In genomic region chr12:56282030-56282429, GRCh38 we compare ENCODE assay signal across 19 cellular contexts. TPM values are rescaled to one million over a fixed set of nuclear protein-coding genes. Genes with fewer than 3 reads are reported as not detected.
DNase-seq lines count a peak whose midpoint lies in the region; ATAC-seq and TF ChIP-seq lines count a peak whose summit lies in the region.
"Had no signal": no experiment of that assay in that cellular context is flagged by ENCODE, and none has a peak within 500 bp of the region (broad histone marks: within the 10 kb centered on the region; RNA-seq: fewer than 3 reads in every experiment).

No MANE protein-coding gene starts in this region.

- H3K4me3 ChIP-seq in MG63: no peak overlapping the region
- H3K4me3 ChIP-seq: GM12878, HAP-1 had no signal

- H3K9me3 ChIP-seq in MG63: no peaks in the 10 kb centered on the region
- H3K9me3 ChIP-seq: Caco-2, HAP-1 had no signal

- H3K36me3 Mint-ChIP-seq in activated naive CD4-positive, alpha-beta T cell treated with anti-CD3 and anti-CD28 coated beads, Interleukin-2, amount 10 ng/mL, durations not matched to agents 7 days and 5 days: peaks cover 54% of the 10 kb centered on the region
- H3K36me3 Mint-ChIP-seq in activated B cell treated with CpG ODN at 0.5 μM for 24 hours (ENCODE audit: low read depth) (peaks cover 71% of the 10 kb centered on the region), memory B cell (peaks cover 24% of the 10 kb centered on the region), HFFc6 (ENCODE audit: low read depth) (peaks cover 36% of the 10 kb centered on the region)
- H3K36me3 Mint-ChIP-seq in stimulated activated naive B cell treated with anti-CD40 and anti-IgM and Interleukin-4, amounts not matched to agents 10 μg/mL and 1 μg/mL and 100 μg/mL, for 72 hours: peaks cover 22 to 49% of the 10 kb centered on the region in 2 donors

- no peaks in the 10 kb centered on the region for H3K27me3 ChIP-seq in MG63

- POLR2A ChIA-PET in activated B cell treated with CpG ODN at 0.5 μM for 24 hours (lab: Charles Lee): no interaction called here

- H3K9me3 Mint-ChIP-seq in activated naive CD4-positive, alpha-beta T cell treated with anti-CD3 and anti-CD28 coated beads, Interleukin-2, amount 10 ng/mL, durations not matched to agents 7 days and 5 days: no peaks in the 10 kb centered on the region
- H3K9me3 Mint-ChIP-seq in activated B cell treated with CpG ODN at 0.5 μM for 24 hours (no peaks in the 10 kb centered on the region), memory B cell (no peaks in the 10 kb centered on the region), HFFc6 (no peaks in the 10 kb centered on the region)
- H3K9me3 Mint-ChIP-seq in stimulated activated naive B cell treated with anti-CD40 and anti-IgM and Interleukin-4, amounts not matched to agents 10 μg/mL and 1 μg/mL and 100 μg/mL, for 72 hours: no peaks in the 10 kb centered on the region
- H3K9me3 Mint-ChIP-seq: CD4-positive, alpha-beta memory T cell had no signal

- H3K27ac Mint-ChIP-seq in activated naive CD4-positive, alpha-beta T cell treated with anti-CD3 and anti-CD28 coated beads, Interleukin-2, amount 10 ng/mL, durations not matched to agents 7 days and 5 days: peak overlapping the region; percentile 51
- H3K27ac Mint-ChIP-seq in activated B cell treated with CpG ODN at 0.5 μM for 24 hours: peak overlapping the region; percentile 46
- H3K27ac Mint-ChIP-seq in memory B cell: peak overlapping the region; percentile 35
- H3K27ac Mint-ChIP-seq in stimulated activated naive B cell treated with anti-CD40 and anti-IgM and Interleukin-4, amounts not matched to agents 10 μg/mL and 1 μg/mL and 100 μg/mL, for 72 hours: peak overlapping the region; percentile 88
- H3K27ac Mint-ChIP-seq in HFFc6: no peak overlapping the region; the same call in 1 of the 2 replicates

- no peak for DNase-seq in activated naive CD4-positive, alpha-beta T cell treated with anti-CD3 and anti-CD28 coated beads, Interleukin-2, amount 10 ng/mL, durations not matched to agents 7 days and 5 days
- DNase-seq in activated naive CD4-positive, alpha-beta T cell treated with Interleukin-2 at 50 U/mL for 16 hours: no peak
- DNase-seq in activated B cell treated with CpG ODN at 0.5 μM for 24 hours (no peak), memory B cell (ENCODE audit: low spot score in 2 of 2) (no peak), HFFc6 (no peak), MG63 (no peak)
- no peak for DNase-seq in stimulated activated naive B cell treated with anti-CD40 and anti-IgM and Interleukin-4, amounts not matched to agents 10 μg/mL and 1 μg/mL and 100 μg/mL, for 72 hours
- DNase-seq: C1 segment of cervical spinal cord; Caco-2; CD4-positive, alpha-beta memory T cell; GOT3; KBM-7; NCI-H2029; NCI-H446; NCI-H524 treated with DMSO at 0.1 percent for 48 hours; NCI-H774 had no signal

- CTCF ChIA-PET in activated naive CD4-positive, alpha-beta T cell treated with anti-CD3 and anti-CD28 coated beads, Interleukin-2, amount 10 ng/mL, durations not matched to agents 7 days and 5 days (lab: Charles Lee): interaction anchor here (1.1 kb wide), 1 partner anchor 23 kb away, joined by 4 read pairs; no protein-coding TSS in a partner anchor
- CTCF ChIA-PET in activated B cell treated with CpG ODN at 0.5 μM for 24 hours (lab: Charles Lee): no interaction called here

- peaks cover 74% of the 10 kb centered on the region for H3K36me3 ChIP-seq in MG63

- no peaks in the 10 kb centered on the region for H3K27me3 Mint-ChIP-seq in activated naive CD4-positive, alpha-beta T cell treated with anti-CD3 and anti-CD28 coated beads, Interleukin-2, amount 10 ng/mL, durations not matched to agents 7 days and 5 days
- H3K27me3 Mint-ChIP-seq in activated B cell treated with CpG ODN at 0.5 μM for 24 hours: no peaks in the 10 kb centered on the region
- H3K27me3 Mint-ChIP-seq in memory B cell: no peaks in the 10 kb centered on the region
- no peaks in the 10 kb centered on the region for H3K27me3 Mint-ChIP-seq in stimulated activated naive B cell treated with anti-CD40 and anti-IgM and Interleukin-4, amounts not matched to agents 10 μg/mL and 1 μg/mL and 100 μg/mL, for 72 hours
- H3K27me3 Mint-ChIP-seq in HFFc6 (ENCODE audit: insufficient read depth): no peaks in the 10 kb centered on the region; the same call in 1 of the 2 replicates
- H3K27me3 Mint-ChIP-seq: CD4-positive, alpha-beta memory T cell had no signal

- intact Hi-C loops in activated B cell treated with CpG ODN at 0.5 μM for 24 hours (cut with micrococcal nuclease): no loop called here

- peaks cover 4% of the 10 kb centered on the region for H3K4me1 Mint-ChIP-seq in activated naive CD4-positive, alpha-beta T cell treated with anti-CD3 and anti-CD28 coated beads, Interleukin-2, amount 10 ng/mL, durations not matched to agents 7 days and 5 days
- H3K4me1 Mint-ChIP-seq in activated B cell treated with CpG ODN at 0.5 μM for 24 hours (peaks cover 5% of the 10 kb centered on the region), memory B cell (peaks cover 4% of the 10 kb centered on the region), HFFc6 (ENCODE audit: low read depth) (no peaks in the 10 kb centered on the region)
- H3K4me1 Mint-ChIP-seq in stimulated activated naive B cell treated with anti-CD40 and anti-IgM and Interleukin-4, amounts not matched to agents 10 μg/mL and 1 μg/mL and 100 μg/mL, for 72 hours: peaks cover 4 to 8% of the 10 kb centered on the region in 2 donors

- TF ChIP-seq CTCF in activated B cell treated with CpG ODN at 0.5 μM for 24 hours (IDR thresholded peaks at IDR 0.05) (no peak), HFFc6 (IDR thresholded peaks at IDR 0.05) (no peak)

- ATAC-seq in activated B cell treated with CpG ODN at 0.5 μM for 24 hours (ENCODE audit: low read depth): no peak
- no peak for ATAC-seq in memory B cell (ENCODE audit: low read depth)
- no peak for ATAC-seq in stimulated activated naive B cell treated with anti-CD40 and anti-IgM and Interleukin-4, amounts not matched to agents 10 μg/mL and 1 μg/mL and 100 μg/mL, for 72 hours (replicated peaks)
- no peak for ATAC-seq in GM18517 (IDR thresholded peaks at IDR 0.05; ENCODE audit: unreplicated experiment)
- ATAC-seq: GM12878 had no signal

- H3K4me3 Mint-ChIP-seq in activated naive CD4-positive, alpha-beta T cell treated with anti-CD3 and anti-CD28 coated beads, Interleukin-2, amount 10 ng/mL, durations not matched to agents 7 days and 5 days: no peak overlapping the region
- no peak overlapping the region for H3K4me3 Mint-ChIP-seq in activated B cell treated with CpG ODN at 0.5 μM for 24 hours
- no peak overlapping the region for H3K4me3 Mint-ChIP-seq in memory B cell
- no peak overlapping the region for H3K4me3 Mint-ChIP-seq in stimulated activated naive B cell treated with anti-CD40 and anti-IgM and Interleukin-4, amounts not matched to agents 10 μg/mL and 1 μg/mL and 100 μg/mL, for 72 hours
- no peak overlapping the region for H3K4me3 Mint-ChIP-seq in HFFc6
- H3K4me3 Mint-ChIP-seq: CD4-positive, alpha-beta memory T cell had no signal

RNA-seq across cellular contexts. Expression of gene COQ10A, which starts 15.3 kb away (rescaled TPM):
- total RNA-seq in activated B cell treated with CpG ODN at 0.5 μM for 24 hours: 30.2 and 35.6 TPM in 2 replicates
- 10 to 100 TPM in 1 of 6 experiments, 1 to 10 TPM in 5; 6.4 to 10.7 (median 8.2) TPM for total RNA-seq in HFFc6 (2021; fragmentation: NEBNext Ultra II Directional; extraction: Animal tissue kit (Norgen Biotek cat#: 25700))
- total RNA-seq in MG63 (2014; rRNA removed; shearing (Covaris generic); ENCODE audit: low replicate concordance): 6.9 and 7.7 TPM in 2 replicates

RNA-seq across cellular contexts. Expression of gene CS, which starts 18.1 kb away (rescaled TPM):
- total RNA-seq in activated B cell treated with CpG ODN at 0.5 μM for 24 hours: 229 and 233 TPM in 2 replicates
- total RNA-seq in HFFc6 (2021; fragmentation: NEBNext Ultra II Directional; extraction: Animal tissue kit (Norgen Biotek cat#: 25700)): 100 to 1,000 TPM; 196 to 247 (median 232) TPM
- 73.4 and 88.0 TPM in 2 replicates for total RNA-seq in MG63 (2014; rRNA removed; shearing (Covaris generic); ENCODE audit: low replicate concordance)

RNA-seq across cellular contexts. Expression of gene ANKRD52, which starts 23.8 kb away (rescaled TPM):
- 44.1 and 44.8 TPM in 2 replicates for total RNA-seq in activated B cell treated with CpG ODN at 0.5 μM for 24 hours
- 10 to 100 TPM; 57.9 to 87.8 (median 68.6) TPM for total RNA-seq in HFFc6 (2021; fragmentation: NEBNext Ultra II Directional; extraction: Animal tissue kit (Norgen Biotek cat#: 25700))
- total RNA-seq in MG63 (2014; rRNA removed; shearing (Covaris generic); ENCODE audit: low replicate concordance): 6.0 and 18.9 TPM in 2 replicates

RNA-seq across cellular contexts. Expression of gene CNPY2, which starts 33.8 kb away (rescaled TPM):
- 72.1 and 98.8 TPM in 2 replicates for total RNA-seq in activated B cell treated with CpG ODN at 0.5 μM for 24 hours
- total RNA-seq in HFFc6 (2021; fragmentation: NEBNext Ultra II Directional; extraction: Animal tissue kit (Norgen Biotek cat#: 25700)): 100 to 1,000 TPM; 177 to 275 (median 188) TPM
- 126 and 157 TPM in 2 replicates for total RNA-seq in MG63 (2014; rRNA removed; shearing (Covaris generic); ENCODE audit: low replicate concordance)

RNA-seq across cellular contexts. Expression of gene PAN2, which starts 51.8 kb away (rescaled TPM):
- 86.3 and 98.9 TPM in 2 replicates for total RNA-seq in activated B cell treated with CpG ODN at 0.5 μM for 24 hours
- total RNA-seq in HFFc6 (2021; fragmentation: NEBNext Ultra II Directional; extraction: Animal tissue kit (Norgen Biotek cat#: 25700)): 10 to 100 TPM in 5 of 6 experiments, 1 to 10 TPM in 1; 9.0 to 16.7 (median 14.6) TPM
- total RNA-seq in MG63 (2014; rRNA removed; shearing (Covaris generic); ENCODE audit: low replicate concordance): 9.3 and 11.9 TPM in 2 replicates
